In the genomic region with DNA sequence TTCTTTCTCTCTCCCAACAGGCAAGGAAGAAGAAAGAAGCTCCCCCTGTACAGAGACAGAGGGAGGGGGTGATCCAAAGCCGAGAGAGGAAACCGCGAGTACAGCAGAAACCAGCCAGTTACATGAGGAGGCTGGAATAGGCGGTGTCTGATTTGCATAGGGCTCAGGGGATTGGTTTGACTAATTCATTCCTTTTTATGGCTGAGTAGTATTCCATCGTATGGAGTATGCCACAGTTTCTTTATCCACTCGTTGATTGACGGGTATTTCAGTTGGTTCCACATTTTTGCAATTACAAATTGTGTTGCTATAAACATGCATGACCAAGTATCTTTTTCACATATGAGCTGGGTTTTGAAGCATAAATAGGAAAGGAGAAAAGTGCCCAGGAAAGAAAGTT, we compare ENCODE assay signal across 22 cellular contexts. TPM values are rescaled to one million over a fixed set of nuclear protein-coding genes. Genes with fewer than 3 reads are reported as not detected.
DNase-seq lines count a peak whose midpoint lies in the region; ATAC-seq, FAIRE-seq and TF ChIP-seq lines count a peak whose summit lies in the region.
"Had no signal": no experiment of that assay in that cellular context is flagged by ENCODE, and none has a peak within 500 bp of the region (broad histone marks: within the 10 kb centered on the region; RNA-seq: fewer than 3 reads in every experiment).

No MANE protein-coding gene starts in this region.

- H3K4me1 ChIP-seq in SJCRH30: peaks cover 5% of the 10 kb centered on the region
- peaks cover 16% of the 10 kb centered on the region for H3K4me1 ChIP-seq in mesenchymal stem cell (ENCODE audit: control insufficient read depth, insufficient read depth, low read depth, low read length)
- H3K4me1 ChIP-seq in gastrocnemius medialis: peaks cover 30 to 37% of the 10 kb centered on the region in 2 donors

- H3K79me1 ChIP-seq in mesenchymal stem cell (replicated peaks; ENCODE audit: low read length, poor library complexity, severe bottlenecking): peaks cover 5% of the 10 kb centered on the region

- no peak overlapping the region for H3K18ac ChIP-seq in mesenchymal stem cell (ENCODE audit: low read depth in 1 of 2, low read length in 2 of 2)

- H4K8ac ChIP-seq in mesenchymal stem cell (ENCODE audit: low read length): no peak overlapping the region

- H2BK12ac ChIP-seq in mesenchymal stem cell (ENCODE audit: low read length in 2 of 2): no peak overlapping the region

- H3K27me3 ChIP-seq in SJCRH30 (no peaks in the 10 kb centered on the region), mesenchymal stem cell (ENCODE audit: control insufficient read depth in 1 of 2, insufficient read depth in 1 of 2, low read length in 2 of 2) (peaks cover 0 to 11% of the 10 kb centered on the region in 2 experiments), gastrocnemius medialis (no peaks in the 10 kb centered on the region)

- no peak for DNase-seq in SJCRH30
- DNase-seq in mesenchymal stem cell: no peak
- no peak for DNase-seq in gastrocnemius medialis
- no peak for DNase-seq in RCC 7860 (ENCODE audit: low spot score)
- DNase-seq in DMS79 (lab: John Stamatoyannopoulos, UW): no peak
- DNase-seq: C1 segment of cervical spinal cord; Calu3; CD4-positive, alpha-beta memory T cell; COR-L47; DMS53; EL; GDM1; H9; HFFc6 had no signal

- TF ChIP-seq CTCF in gastrocnemius medialis (IDR thresholded peaks at IDR 0.05 in 4 of 5, conservative IDR thresholded peaks at IDR 0.05 in 1 of 5): no peak

- H3K36me3 ChIP-seq in SJCRH30 (no peaks in the 10 kb centered on the region), mesenchymal stem cell (ENCODE audit: control insufficient read depth in 1 of 2, insufficient read depth in 2 of 2, low read depth in 1 of 2, low read length in 2 of 2) (no peaks in the 10 kb centered on the region), gastrocnemius medialis (no peaks in the 10 kb centered on the region)

- H2BK5ac ChIP-seq in mesenchymal stem cell (ENCODE audit: low read depth, low read length, poor library complexity, severe bottlenecking): no peak overlapping the region

- H3K4me3 ChIP-seq in SJCRH30 (no peak overlapping the region), mesenchymal stem cell (ENCODE audit: insufficient read depth in 1 of 2, low read depth in 1 of 2, low read length in 2 of 2) (no peak overlapping the region), gastrocnemius medialis (peak overlapping the region in 1 of 4 donors; percentile 32)
- H3K4me3 ChIP-seq: GM12878, GM23338 had no signal

- no peak overlapping the region for H3K4ac ChIP-seq in mesenchymal stem cell (ENCODE audit: low read depth in 1 of 2, low read length in 2 of 2)

- H2AFZ ChIP-seq in mesenchymal stem cell (ENCODE audit: low read depth, low read length): no peak overlapping the region
- H2AFZ ChIP-seq: GM23338 had no signal

- TF ChIP-seq POLR2A in gastrocnemius medialis (IDR thresholded peaks at IDR 0.05): no peak

- no peak for FAIRE-seq in RCC 7860 (lab: Jason Lieb, UNC)
- FAIRE-seq: GM12878 had no signal

- H2AK5ac ChIP-seq in mesenchymal stem cell (ENCODE audit: low read length, severe bottlenecking): no peak overlapping the region

- intact Hi-C loops in gastrocnemius medialis (cut with DNase I; ENCODE audit: low total_unique reads): no loop called here

- no peak overlapping the region for H3K4me2 ChIP-seq in mesenchymal stem cell (ENCODE audit: low read length, poor library complexity, severe bottlenecking)
- H3K4me2 ChIP-seq: GM23338 had no signal

- no peak overlapping the region for H4K91ac ChIP-seq in mesenchymal stem cell (ENCODE audit: low read length)

- no peak overlapping the region for H2BK120ac ChIP-seq in mesenchymal stem cell (ENCODE audit: low read depth, low read length)

- WGBS in mesenchymal stem cell: 100% methylated on average over 5 of the region's 7 CpGs

- H3K9ac ChIP-seq in mesenchymal stem cell (ENCODE audit: low read length): no peak overlapping the region

- ATAC-seq in gastrocnemius medialis (no peak), HG02852 (IDR thresholded peaks at IDR 0.05; ENCODE audit: unreplicated experiment) (no peak)
- ATAC-seq: GM12878, GM23338, HCT116 had no signal

- H2BK15ac ChIP-seq in mesenchymal stem cell (ENCODE audit: low read depth, poor library complexity, severe bottlenecking): no peak overlapping the region

- H3K9me3 ChIP-seq in SJCRH30 (replicated peaks): no peaks in the 10 kb centered on the region
- H3K9me3 ChIP-seq in mesenchymal stem cell (ENCODE audit: control insufficient read depth, low read length): no peaks in the 10 kb centered on the region
- no peaks in the 10 kb centered on the region for H3K9me3 ChIP-seq in gastrocnemius medialis

- in situ Hi-C loops in gastrocnemius medialis (cut with MboI; ENCODE audit: low sequenced_read_pairs in 4 of 4): no loop called here

- H3K23ac ChIP-seq in mesenchymal stem cell (ENCODE audit: low read length in 2 of 2): no peak overlapping the region

- no peak overlapping the region for H3K14ac ChIP-seq in mesenchymal stem cell (ENCODE audit: low read length in 2 of 2)

- H3K27ac ChIP-seq in SJCRH30 (peak overlapping the region; percentile 9; the same call in 1 of the 2 replicates), mesenchymal stem cell (ENCODE audit: low read length, poor library complexity, severe bottlenecking) (peak overlapping the region; percentile 25), gastrocnemius medialis (peak overlapping the region; percentile 73 to 96 (median 88))

RNA-seq across cellular contexts. Expression of a gene that starts 3.4 kb away (rescaled TPM):
- total RNA-seq in SJCRH30 (2014; rRNA removed; shearing (Covaris generic)): 10.6 and 13.4 TPM in 2 replicates
- 35.3 TPM for polyA plus RNA-seq in mesenchymal stem cell (2013, experiment 1 of 2)
- 36.1 TPM for polyA plus RNA-seq in mesenchymal stem cell (2013, experiment 2 of 2)
- total RNA-seq in gastrocnemius medialis: 10 to 100 TPM in 1 of 4 donors, 1 to 10 TPM in 3; 1.7 to 13.0 (median 6.6) TPM
- total RNA-seq: A172, Calu3 had no signal

RNA-seq across cellular contexts. Expression of a gene that starts 34.2 kb away (rescaled TPM):
- total RNA-seq in SJCRH30 (2014; rRNA removed; shearing (Covaris generic)): not detected in 2 replicates
- polyA plus RNA-seq in mesenchymal stem cell (2013, experiment 1 of 2): not detected
- polyA plus RNA-seq in mesenchymal stem cell (2013, experiment 2 of 2): not detected
- under 1 TPM in 2 of 4 donors, not detected in 2; 0.33 to 0.41 TPM for total RNA-seq in gastrocnemius medialis
- total RNA-seq: A172, A673, Calu3, H4, HFFc6 had no signal
- polyA plus RNA-seq: BJ had no signal

RNA-seq across cellular contexts. Expression of a gene that starts 45.8 kb away (rescaled TPM):
- total RNA-seq in SJCRH30 (2014; rRNA removed; shearing (Covaris generic)): 64.9 and 67.8 TPM in 2 replicates
- polyA plus RNA-seq in mesenchymal stem cell (2013, experiment 1 of 2): 17.9 TPM
- 18.2 TPM for polyA plus RNA-seq in mesenchymal stem cell (2013, experiment 2 of 2)
- total RNA-seq in gastrocnemius medialis: 100 to 1,000 TPM in 1 of 4 donors, 10 to 100 TPM in 3; 51.7 to 152 (median 67.5) TPM

Comparison
In these comparisons a context has a peak if more than half of its experiments do, and no peak if none do; other contexts are left out.
1. H3K27ac ChIP-seq: peak in every context shown above with its lines; median percentile 88 in gastrocnemius medialis; 25 in mesenchymal stem cell; 9 in SJCRH30.